11 cellular contexts compared by ENCODE assay signal in the genomic region with DNA sequence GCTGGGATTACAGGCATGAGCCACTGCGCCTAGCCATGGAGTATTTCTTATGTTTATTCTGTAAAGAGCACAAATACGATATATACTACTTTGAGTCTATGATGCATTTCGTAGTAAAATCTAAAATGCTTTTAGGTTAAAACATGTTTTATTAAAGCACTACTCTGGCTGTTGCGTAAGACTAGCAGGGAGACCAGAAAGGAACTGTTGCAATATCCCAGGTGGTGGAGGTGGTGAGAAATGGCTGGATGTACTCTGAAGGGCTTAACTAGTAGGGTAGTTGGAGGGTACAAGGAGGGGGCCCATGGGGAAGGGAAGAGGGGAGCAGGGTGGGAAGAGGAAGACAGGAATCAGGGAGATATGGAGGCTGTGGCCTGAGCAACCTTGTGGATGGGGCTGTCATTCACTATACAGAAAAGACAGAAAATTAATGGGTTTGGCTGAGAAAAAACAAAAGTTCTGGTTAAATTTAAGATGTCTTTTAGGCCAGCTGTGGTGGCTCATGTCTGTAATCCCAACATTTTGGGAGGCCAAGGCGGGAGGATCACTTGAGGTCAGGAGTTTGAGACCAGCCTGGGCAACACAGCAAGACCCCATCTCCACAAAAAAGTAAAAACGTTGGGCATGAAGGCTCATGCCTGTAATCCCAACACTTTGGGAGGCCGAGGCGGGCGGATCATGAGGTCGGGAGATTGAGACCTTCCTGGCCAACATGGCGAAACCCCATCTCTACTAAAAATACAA. TPM values are rescaled to one million over a fixed set of nuclear protein-coding genes. Genes with fewer than 3 reads are reported as not detected.
DNase-seq lines count a peak whose midpoint lies in the region; ATAC-seq and TF ChIP-seq lines count a peak whose summit lies in the region.
"Had no signal": no experiment of that assay in that cellular context is flagged by ENCODE, and none has a peak within 500 bp of the region (broad histone marks: within the 10 kb centered on the region; RNA-seq: fewer than 3 reads in every experiment).

No MANE protein-coding gene starts in this region.

- peaks cover 0 to 2% of the 10 kb centered on the region in 2 experiments; a peak in 1 of 5 replicates for H3K9me3 Mint-ChIP-seq in H9
- H3K9me3 Mint-ChIP-seq: activated T-cell treated with anti-CD3 and anti-CD28 coated beads, Interleukin-2, amount 50 U/mL, for 24 hours had no signal

- peaks cover 35% of the 10 kb centered on the region for H3K79me2 ChIP-seq in ACC112 (ENCODE audit: control insufficient read depth, insufficient read depth, low read length, unreplicated experiment)
- no peaks in the 10 kb centered on the region; the same call in 1 of the 2 replicates for H3K79me2 ChIP-seq in H9 (ENCODE audit: insufficient read depth, low read length)
- H3K79me2 ChIP-seq in OCI-LY7 (ENCODE audit: insufficient read depth, low read depth, low read length) = peaks cover 64% of the 10 kb centered on the region
- H3K79me2 ChIP-seq in fibroblast of lung (ENCODE audit: control insufficient read depth, insufficient read depth, low read length) = no peaks in the 10 kb centered on the region

- no peak overlapping the region for H2AFZ ChIP-seq in ACC112 (ENCODE audit: low read length, unreplicated experiment)
- no peak overlapping the region for H2AFZ ChIP-seq in H9 (ENCODE audit: low read length)
- H2AFZ ChIP-seq in OCI-LY7 (ENCODE audit: low read length) = no peak overlapping the region
- no peak overlapping the region for H2AFZ ChIP-seq in fibroblast of lung (ENCODE audit: low read length)

- H4K5ac ChIP-seq in H9 (ENCODE audit: insufficient read length, low read depth, low read length) = no peak overlapping the region

- no peak overlapping the region for H3K14ac ChIP-seq in H9 (ENCODE audit: insufficient read depth, low read length)

- TF ChIP-seq POLR2A in sigmoid colon (IDR thresholded peaks at IDR 0.05) = no peak

- H3K27me3 ChIP-seq in ACC112 (ENCODE audit: insufficient read depth, low read length) (no peaks in the 10 kb centered on the region), H9 (ENCODE audit: insufficient read depth, low read length) (no peaks in the 10 kb centered on the region), fibroblast of lung (ENCODE audit: control insufficient read depth, insufficient read depth, low read length) (no peaks in the 10 kb centered on the region), sigmoid colon (no peaks in the 10 kb centered on the region)
- H3K27me3 ChIP-seq: heart right ventricle had no signal

- H4K20me1 ChIP-seq in H9 (ENCODE audit: control insufficient read depth, insufficient read depth, insufficient read length) (no peaks in the 10 kb centered on the region), OCI-LY7 (ENCODE audit: insufficient read depth, low read length) (no peaks in the 10 kb centered on the region), fibroblast of lung (ENCODE audit: control insufficient read depth, extremely low read depth, insufficient read depth, low read length) (no peaks in the 10 kb centered on the region)

- H3K56ac ChIP-seq in H9 (ENCODE audit: insufficient read length, low read depth, low read length) = no peak overlapping the region

- H3K4me2 ChIP-seq in H9 (ENCODE audit: insufficient read depth, insufficient read length, low read length) = no peak overlapping the region
- peak overlapping the region; percentile 92 for H3K4me2 ChIP-seq in OCI-LY7 (ENCODE audit: low read length)
- H3K4me2 ChIP-seq in fibroblast of lung (ENCODE audit: extremely low read depth, insufficient read depth, low read length) = no peak overlapping the region

- H2BK12ac ChIP-seq in H9 (ENCODE audit: insufficient read length, low read depth, low read length) = no peak overlapping the region

- no peak overlapping the region for H2BK15ac ChIP-seq in H9 (ENCODE audit: low read depth, low read length)

- TF ChIP-seq CTCF in H9 (conservative IDR thresholded peaks at IDR 0.05) = no peak
- no peak for TF ChIP-seq CTCF in OCI-LY7 (conservative IDR thresholded peaks at IDR 0.05; ENCODE audit: low read length)
- TF ChIP-seq CTCF in fibroblast of lung (conservative IDR thresholded peaks at IDR 0.05 in 1 of 2, IDR thresholded peaks at IDR 0.05 in 1 of 2; ENCODE audit: low read depth in 1 of 2, low read length in 2 of 2) = no peak
- no peak for TF ChIP-seq CTCF in sigmoid colon (IDR thresholded peaks at IDR 0.05)

- CTCF ChIA-PET in OCI-LY7 (lab: Charles Lee; ENCODE audit: unreplicated experiment) = no interaction called here

- H3K9ac ChIP-seq in H9 (ENCODE audit: extremely low read depth, insufficient read length, low read length) = no peak overlapping the region
- no peak overlapping the region for H3K9ac ChIP-seq in fibroblast of lung (ENCODE audit: insufficient read depth, low read length)

- no peak overlapping the region for H2BK120ac ChIP-seq in H9 (ENCODE audit: low read depth, low read length, poor library complexity, severe bottlenecking)

- no peak overlapping the region for H3K23ac ChIP-seq in H9 (ENCODE audit: insufficient read length, low read depth, low read length)

- peak overlapping the region in 2 of 3 experiments; percentile 3 to 10; a peak in 1 of 7 replicates for H3K27ac Mint-ChIP-seq in H9

- peaks cover 16 to 27% of the 10 kb centered on the region in 2 experiments for H3K4me1 Mint-ChIP-seq in H9

- WGBS in H9 (ENCODE audit: extremely low coverage, insufficient read length, low lambda C conversion rate) = no CpG with 5 or more reads among the region's 11 CpGs
- WGBS in sigmoid colon, 2 donors = 94 to 95% methylated on average over 11 of the region's 11 CpGs

- ATAC-seq in GM18511 (IDR thresholded peaks at IDR 0.05; ENCODE audit: unreplicated experiment) = no peak
- no peak for ATAC-seq in HG03565 (IDR thresholded peaks at IDR 0.05; ENCODE audit: unreplicated experiment)
- ATAC-seq: heart right ventricle had no signal

- H3K4me1 ChIP-seq in ACC112 (ENCODE audit: control insufficient read depth, insufficient read depth, low read length, unreplicated experiment) (peaks cover 25% of the 10 kb centered on the region), H9 (ENCODE audit: insufficient read depth, low read length) (peaks cover 4% of the 10 kb centered on the region; the same call in 1 of the 2 replicates), OCI-LY7 (ENCODE audit: insufficient read depth, low read length, poor library complexity, severe bottlenecking) (peaks cover 72% of the 10 kb centered on the region), fibroblast of lung (ENCODE audit: control insufficient read depth, extremely low read depth, insufficient read depth, low read length) (peaks cover 10% of the 10 kb centered on the region), sigmoid colon (peaks cover 0 to 12% (median 0%) of the 10 kb centered on the region in 4 donors)

- H3K4me3 Mint-ChIP-seq in H9 = no peak overlapping the region

- H3K36me3 Mint-ChIP-seq in H9 (ENCODE audit: insufficient read depth in 1 of 3, low read depth in 3 of 3) = peaks cover 5 to 24% (median 12%) of the 10 kb centered on the region in 3 experiments; a peak in 6 of 7 replicates

- H3T11ph ChIP-seq in H9 (ENCODE audit: low read length) = no peak overlapping the region

- no peak overlapping the region for H4K91ac ChIP-seq in H9 (ENCODE audit: insufficient read length, low read depth, low read length)

- H3K9me3 ChIP-seq in H9 (ENCODE audit: control insufficient read depth, low read depth, low read length) (no peaks in the 10 kb centered on the region), OCI-LY7 (ENCODE audit: low read length) (no peaks in the 10 kb centered on the region), fibroblast of lung (ENCODE audit: control insufficient read depth, insufficient read depth, low read depth, low read length) (no peaks in the 10 kb centered on the region), sigmoid colon (no peaks in the 10 kb centered on the region)
- H3K9me3 ChIP-seq: heart right ventricle had no signal

- no TSS peak for BruUV-seq in OCI-LY7 (replicated peaks; lab: Mats Ljungman, UMichigan)

- no peak overlapping the region for H3K4ac ChIP-seq in H9 (ENCODE audit: low read depth, low read length)

- POLR2A ChIA-PET in OCI-LY7 (lab: Charles Lee) = interaction anchor here (0.6 to 2.3 kb wide), 14 partner anchors 9 to 1264 kb away, joined by 3 to 10 read pairs (median 3); a partner anchor contains a TSS

- H3K27ac ChIP-seq in ACC112 (ENCODE audit: low read depth, low read length) = peak overlapping the region; percentile 38; the same call in 1 of the 2 replicates
- no peak overlapping the region for H3K27ac ChIP-seq in H9 (ENCODE audit: insufficient read length, low read depth, low read length)
- H3K27ac ChIP-seq in OCI-LY7 (ENCODE audit: low read depth, low read length, poor library complexity, severe bottlenecking) = peak overlapping the region; percentile 96
- H3K27ac ChIP-seq in fibroblast of lung (ENCODE audit: insufficient read depth, low read length) = no peak overlapping the region
- no peak overlapping the region for H3K27ac ChIP-seq in sigmoid colon

- no peaks in the 10 kb centered on the region for H3K23me2 ChIP-seq in H9 (ENCODE audit: insufficient read length, low read depth, low read length, poor library complexity, severe bottlenecking)

- intact Hi-C loops in OCI-LY7 (cut with micrococcal nuclease; ENCODE audit: unreplicated experiment) = loop anchor here (5.0 kb wide), 1 partner anchor 119 kb away; a partner anchor contains a TSS
- intact Hi-C loops in sigmoid colon (cut with DNase I) = no loop called here

- H2AK5ac ChIP-seq in H9 (ENCODE audit: insufficient read length, low read length) = no peak overlapping the region

- H3K36me3 ChIP-seq in ACC112 (ENCODE audit: insufficient read depth, low read length) = no peaks in the 10 kb centered on the region
- peaks cover 47% of the 10 kb centered on the region for H3K36me3 ChIP-seq in OCI-LY7 (ENCODE audit: insufficient read depth, low read length)
- H3K36me3 ChIP-seq in fibroblast of lung (ENCODE audit: control insufficient read depth, insufficient read depth, low read length) = peaks cover 4% of the 10 kb centered on the region
- H3K36me3 ChIP-seq in sigmoid colon = peaks cover 4 to 16% (median 9%) of the 10 kb centered on the region in 4 donors

- no peaks in the 10 kb centered on the region for H3K9me2 ChIP-seq in OCI-LY7 (ENCODE audit: insufficient read depth, low read length)

- H3K18ac ChIP-seq in H9 (ENCODE audit: insufficient read length, low read depth, low read length) = no peak overlapping the region

- TF ChIP-seq EP300 in sigmoid colon (IDR thresholded peaks at IDR 0.05) = no peak

- H3K79me1 ChIP-seq in H9 (ENCODE audit: insufficient read depth, low read depth, low read length, poor library complexity, severe bottlenecking) = peaks cover 2% of the 10 kb centered on the region

- H3K27me3 Mint-ChIP-seq in H9 (ENCODE audit: low read depth) = no peaks in the 10 kb centered on the region
- H3K27me3 Mint-ChIP-seq: activated T-cell treated with anti-CD3 and anti-CD28 coated beads, Interleukin-2, amount 50 U/mL, for 24 hours had no signal

- no peak overlapping the region for H2BK5ac ChIP-seq in H9 (ENCODE audit: insufficient read length, low read length)

- no peak overlapping the region for H4K8ac ChIP-seq in H9 (replicated peaks; ENCODE audit: insufficient read length, low read depth, low read length)

- DNase-seq in H9 (no peak), OCI-LY7 (ENCODE audit: low spot score) (no peak), fibroblast of lung (ENCODE audit: low read depth in 2 of 2) (peak; percentile 9 to 51), cortex of kidney (lab: John Stamatoyannopoulos, UW) (no peak), sigmoid colon (no peak)
- DNase-seq: activated T-cell treated with anti-CD3 and anti-CD28 coated beads, Interleukin-2, amount 50 U/mL, for 24 hours; heart right ventricle; NCI-H526 treated with DMSO at 0.1 percent for 48 hours had no signal

- no peak overlapping the region for H2BK20ac ChIP-seq in H9 (ENCODE audit: low read depth, low read length, poor library complexity, severe bottlenecking)

- H3K4me3 ChIP-seq in ACC112 (ENCODE audit: low read depth, low read length) (no peak overlapping the region), OCI-LY7 (ENCODE audit: low read depth, low read length, poor library complexity, severe bottlenecking) (no peak overlapping the region), fibroblast of lung (replicated peaks in 1 of 4; ENCODE audit: control extremely low read depth in 1 of 4, insufficient read depth in 1 of 4, low read depth in 3 of 4, low read length in 4 of 4) (no peak overlapping the region), sigmoid colon (no peak overlapping the region)
- H3K4me3 ChIP-seq: heart right ventricle had no signal

RNA-seq across cellular contexts. Expression of a gene that starts 35.8 kb away (rescaled TPM):
- 45.9 and 49.0 TPM in 2 replicates for total RNA-seq in H9 (2021)
- 42.6 and 44.6 TPM in 2 replicates for total RNA-seq in OCI-LY7 (2014; rRNA removed; shearing (Covaris generic))
- total RNA-seq in OCI-LY7 (2022) = 48.5 and 61.0 TPM in 2 replicates
- 9.5 and 17.8 TPM in 2 replicates for total RNA-seq in fibroblast of lung
- 13.1 and 13.5 TPM in 2 replicates for polyA plus RNA-seq in fibroblast of lung
- polyA plus RNA-seq in fibroblast of lung (2012) = 16.2 and 17.6 TPM in 2 replicates
- polyA minus RNA-seq in fibroblast of lung (ENCODE audit: low replicate concordance) = 59.6 and 59.9 TPM in 2 replicates
- 10 to 100 TPM; 14.0 to 21.3 (median 16.6) TPM for total RNA-seq in sigmoid colon
- polyA plus RNA-seq in sigmoid colon = 10 to 100 TPM in 1 of 3 donors, 1 to 10 TPM in 2; 2.3 to 10.2 (median 2.4) TPM

RNA-seq across cellular contexts. Expression of a gene that starts 51.3 kb away (rescaled TPM):
- 6.5 and 7.9 TPM in 2 replicates for total RNA-seq in H9 (2021)
- total RNA-seq in OCI-LY7 (2014; rRNA removed; shearing (Covaris generic)) = 6.8 and 7.4 TPM in 2 replicates
- 14.2 and 14.3 TPM in 2 replicates for total RNA-seq in OCI-LY7 (2022)
- total RNA-seq in fibroblast of lung = 11.8 and 13.5 TPM in 2 replicates
- polyA plus RNA-seq in fibroblast of lung = 4.4 and 4.9 TPM in 2 replicates
- polyA plus RNA-seq in fibroblast of lung (2012) = 4.4 and 5.0 TPM in 2 replicates
- 5.9 and 7.1 TPM in 2 replicates for polyA minus RNA-seq in fibroblast of lung (ENCODE audit: low replicate concordance)
- total RNA-seq in sigmoid colon = 10 to 100 TPM in 3 of 4 donors, 1 to 10 TPM in 1; 7.8 to 13.3 (median 12.2) TPM
- polyA plus RNA-seq in sigmoid colon = 10 to 100 TPM in 2 of 3 donors, 1 to 10 TPM in 1; 7.6 to 19.1 (median 14.4) TPM

RNA-seq across cellular contexts. Expression of a gene that starts 56.4 kb away (rescaled TPM):
- total RNA-seq in H9 (2021) = 57.1 and 59.4 TPM in 2 replicates
- total RNA-seq in OCI-LY7 (2014; rRNA removed; shearing (Covaris generic)) = 50.3 and 51.6 TPM in 2 replicates
- 40.2 and 41.5 TPM in 2 replicates for total RNA-seq in OCI-LY7 (2022)
- total RNA-seq in fibroblast of lung = 33.1 and 35.3 TPM in 2 replicates
- polyA plus RNA-seq in fibroblast of lung = 48.3 and 48.6 TPM in 2 replicates
- 32.7 and 34.9 TPM in 2 replicates for polyA plus RNA-seq in fibroblast of lung (2012)
- 24.7 and 31.1 TPM in 2 replicates for polyA minus RNA-seq in fibroblast of lung (ENCODE audit: low replicate concordance)
- 10 to 100 TPM; 33.9 to 41.3 (median 37.9) TPM for total RNA-seq in sigmoid colon
- polyA plus RNA-seq in sigmoid colon = 10 to 100 TPM; 12.0 to 24.4 (median 14.4) TPM

Comparison
In these comparisons a context has a peak if more than half of its experiments do, and no peak if none do; other contexts are left out.
1. H3K27ac ChIP-seq: peak in ACC112 (single experiment) and OCI-LY7 (single experiment); none in H9 (single experiment), fibroblast of lung (single experiment) and sigmoid colon (0 of 4).
2. DNase-seq: peak in fibroblast of lung (2 of 2); none in H9 (single experiment), OCI-LY7 (single experiment), cortex of kidney (single experiment) and sigmoid colon (single experiment).